Comparison of ENCODE assay signal across 8 cellular contexts in the genomic region with DNA sequence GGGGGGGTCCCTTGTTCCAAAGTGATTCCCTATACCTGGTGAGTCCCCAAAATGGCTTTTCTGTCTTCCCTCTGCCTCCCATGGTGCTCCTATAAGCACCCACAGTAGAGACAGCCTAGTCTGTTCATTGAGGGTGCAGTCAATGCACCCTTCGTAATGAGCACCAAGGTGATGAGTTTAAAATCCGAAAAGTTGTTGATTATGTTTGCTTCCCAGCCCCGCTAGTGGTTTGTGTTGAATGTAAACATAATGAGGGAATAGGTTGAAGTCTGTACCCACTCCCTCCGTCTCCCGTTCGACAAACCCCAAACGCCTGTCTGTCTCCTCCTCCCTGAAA. TPM values are rescaled to one million over a fixed set of nuclear protein-coding genes. Genes with fewer than 3 reads are reported as not detected.
A peak's percentile ranks its signal among the peaks of the same experiment; 100 is the strongest.
DNase-seq lines count a peak whose midpoint lies in the region; ATAC-seq and TF ChIP-seq lines count a peak whose summit lies in the region.

No MANE protein-coding gene starts in this region.

- no peaks in the 10 kb centered on the region for H3K9me2 ChIP-seq in PC-9 (ENCODE audit: insufficient read depth)

- WGBS in esophagus, 2 donors = 8 to 13% methylated on average over 7 of the region's 7 CpGs

- intact Hi-C loops in PC-9 (cut with micrococcal nuclease; ENCODE audit: unreplicated experiment) = loop anchor here (5.0 to 10.0 kb wide), 4 partner anchors 150 to 673 kb away; no protein-coding TSS in a partner anchor

- CTCF ChIA-PET in PC-9 (lab: Charles Lee) (interaction anchor here (0.6 kb wide), 1 partner anchor 551 kb away, joined by 3 read pairs; no protein-coding TSS in a partner anchor), GM10248 (lab: Yijun Ruan, JAX) (no interaction called here)

- DNase-seq in AG09309 (ENCODE audit: low read depth) (no peak), PC-9 (no peak), GM10248 (ENCODE audit: extremely low spot score) (no peak), mucosa of gallbladder (ENCODE audit: low spot score) (no peak), UCSD-AML1 (lab: John Stamatoyannopoulos, UW; ENCODE audit: unreplicated experiment) (no peak)

- no peak for ATAC-seq in GM21737 (IDR thresholded peaks at IDR 0.05; ENCODE audit: unreplicated experiment)

- H3K9me3 ChIP-seq in PC-9 (ENCODE audit: insufficient read depth, low read depth) (no peaks in the 10 kb centered on the region), esophagus (ENCODE audit: control insufficient read depth in 2 of 2, insufficient read depth in 1 of 2, low read depth in 1 of 2, low read length in 1 of 2) (no peaks in the 10 kb centered on the region), neutrophil (no peaks in the 10 kb centered on the region)

- peaks cover 76% of the 10 kb centered on the region for H3K79me2 ChIP-seq in PC-9 (ENCODE audit: low read depth)

- no peaks in the 10 kb centered on the region for H3K27me3 ChIP-seq in PC-9 (ENCODE audit: insufficient read depth, low read depth)
- no peaks in the 10 kb centered on the region for H3K27me3 ChIP-seq in esophagus (ENCODE audit: control insufficient read depth in 1 of 2, insufficient read depth in 2 of 2, low read length in 2 of 2)
- H3K27me3 ChIP-seq in neutrophil = no peaks in the 10 kb centered on the region

- no TSS peak for BruUV-seq in PC-9 (replicated peaks; lab: Mats Ljungman, UMichigan)

- POLR2A ChIA-PET in PC-9 (lab: Charles Lee; ENCODE audit: unreplicated experiment) (interaction anchor here (0.6 kb wide), 2 partner anchors 357 to 506 kb away, joined by 7 to 14 read pairs; a partner anchor contains a TSS), GM10248 (lab: Yijun Ruan, JAX) (no interaction called here)

- H2AFZ ChIP-seq in PC-9 = no peak overlapping the region

- H3K27ac ChIP-seq in PC-9 = peak overlapping the region; percentile 96
- peak overlapping the region; percentile 94 for H3K27ac ChIP-seq in esophagus (ENCODE audit: low read depth in 2 of 2, low read length in 1 of 2)
- H3K27ac ChIP-seq in neutrophil = peak overlapping the region; percentile 100

- peaks cover 56% of the 10 kb centered on the region for H3F3A ChIP-seq in PC-9 (ENCODE audit: insufficient read depth, low read depth)

- peaks cover 45% of the 10 kb centered on the region for H3K36me3 ChIP-seq in PC-9 (ENCODE audit: low read depth)
- peaks cover 3 to 4% of the 10 kb centered on the region in 2 donors for H3K36me3 ChIP-seq in esophagus (ENCODE audit: control insufficient read depth in 2 of 2, insufficient read depth in 2 of 2, low read length in 1 of 2)
- H3K36me3 ChIP-seq in neutrophil = peaks cover 27% of the 10 kb centered on the region

- no peak for TF ChIP-seq CTCF in AG09309 (IDR thresholded peaks at IDR 0.05; ENCODE audit: control insufficient read depth, insufficient read depth, low read depth, low read length, missing control alignments)
- TF ChIP-seq CTCF in PC-9 (conservative IDR thresholded peaks at IDR 0.05) = no peak
- no peak for TF ChIP-seq CTCF in neutrophil (IDR thresholded peaks at IDR 0.05)
- TF ChIP-seq CTCF in GM10248 (IDR thresholded peaks at IDR 0.05; ENCODE audit: control extremely low read depth, extremely low read depth, low read depth, missing control alignments) = no peak

- H3K4me2 ChIP-seq in PC-9 = peak overlapping the region; percentile 94

- H3K4me1 ChIP-seq in PC-9 (replicated peaks; ENCODE audit: insufficient read depth) (peaks cover 19% of the 10 kb centered on the region), esophagus (ENCODE audit: control insufficient read depth in 2 of 2, insufficient read depth in 2 of 2, low read length in 1 of 2) (peaks cover 6% of the 10 kb centered on the region in 2 donors), neutrophil (ENCODE audit: control insufficient read depth in 1 of 2, insufficient read depth in 1 of 2, low read depth in 1 of 2, low read length in 1 of 2) (peaks cover 41 to 48% of the 10 kb centered on the region in 2 experiments)

- peaks cover 46% of the 10 kb centered on the region for H4K20me1 ChIP-seq in PC-9 (ENCODE audit: insufficient read depth)

- H3K4me3 ChIP-seq in AG09309 (ENCODE audit: control insufficient read depth, low read depth, low read length) = peak overlapping the region; percentile 93
- peak overlapping the region; percentile 88 for H3K4me3 ChIP-seq in PC-9
- peak overlapping the region; percentile 92 to 99 for H3K4me3 ChIP-seq in esophagus (ENCODE audit: low read depth in 1 of 2, low read length in 2 of 2)
- H3K4me3 ChIP-seq in neutrophil (ENCODE audit: low read depth in 1 of 2, low read length in 1 of 2) = peak overlapping the region; percentile 88 to 89

RNA-seq across cellular contexts. Expression of a gene that starts 2.3 kb away (rescaled TPM):
- total RNA-seq in PC-9 (2021) (46.0 and 60.0 TPM in 2 replicates), mucosa of gallbladder (162 TPM)
- 10 to 100 TPM; 53.2 to 60.0 TPM for polyA plus RNA-seq in esophagus
